In the genomic region with DNA sequence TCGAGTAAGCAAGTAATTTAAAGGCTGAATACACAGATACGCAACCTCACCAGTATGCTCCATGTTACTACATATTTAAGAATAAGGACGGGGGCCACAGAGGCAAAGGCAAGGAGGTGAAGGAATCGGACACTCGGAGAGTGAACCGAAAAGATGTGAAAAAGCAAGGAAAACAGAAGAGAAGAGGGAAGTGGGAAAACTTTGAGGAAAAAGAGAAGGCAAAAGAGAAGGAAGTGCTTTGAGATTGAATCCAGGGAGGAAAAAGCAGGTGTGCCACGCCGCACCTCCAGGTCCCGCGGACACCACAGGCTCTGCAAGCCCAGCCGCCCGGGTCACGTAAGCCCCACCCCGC, we compare ENCODE assay signal across 7 cellular contexts. TPM values are rescaled to one million over a fixed set of nuclear protein-coding genes. Genes with fewer than 3 reads are reported as not detected.
DNase-seq lines count a peak whose midpoint lies in the region; ATAC-seq, FAIRE-seq and TF ChIP-seq lines count a peak whose summit lies in the region.

No MANE protein-coding gene starts in this region.

- DNase-seq in activated naive CD4-positive, alpha-beta T cell treated with anti-CD3 and anti-CD28 coated beads, Interleukin-2, amount 50 U/mL, for 72 hours (ENCODE audit: low spot score in 2 of 2), result no peak
- peak; percentile 72 for DNase-seq in inferior parietal cortex (ENCODE audit: extremely low spot score)
- DNase-seq in thoracic aorta (ENCODE audit: low spot score), result no peak
- no peak for DNase-seq in ureter (ENCODE audit: low spot score)
- no peak for DNase-seq in D721Med (ENCODE audit: insufficient read length, low spot score)

- ATAC-seq in GM18909 (IDR thresholded peaks at IDR 0.05; ENCODE audit: poor library complexity, unreplicated experiment) (peak; percentile 15), HG03060 (IDR thresholded peaks at IDR 0.05; ENCODE audit: low read depth, unreplicated experiment) (peak; percentile 5), thoracic aorta (ENCODE audit: insufficient number of reproducible peaks, low FRiP score, low read depth) (no peak)
- no peak for ATAC-seq in activated naive CD4-positive, alpha-beta T cell treated with anti-CD3 and anti-CD28 coated beads, Interleukin-2, amount 50 U/mL, for 72 hours

- peaks cover 11 to 24% of the 10 kb centered on the region in 2 donors for H3K36me3 Mint-ChIP-seq in activated naive CD4-positive, alpha-beta T cell treated with anti-CD3 and anti-CD28 coated beads, Interleukin-2, amount 50 U/mL, for 72 hours

- no peaks in the 10 kb centered on the region for H3K9me3 Mint-ChIP-seq in activated naive CD4-positive, alpha-beta T cell treated with anti-CD3 and anti-CD28 coated beads, Interleukin-2, amount 50 U/mL, for 72 hours

- peak overlapping the region; percentile 49 to 58 for H3K27ac ChIP-seq in thoracic aorta

- TF ChIP-seq CTCF in thoracic aorta (IDR thresholded peaks at IDR 0.05) (no peak), D721Med (IDR thresholded peaks at IDR 0.05; ENCODE audit: insufficient read depth, missing control alignments) (no peak)

- peak overlapping the region; percentile 99 for H3K4me3 ChIP-seq in thoracic aorta

- H3K36me3 ChIP-seq in thoracic aorta, result no peaks in the 10 kb centered on the region

- H3K27ac Mint-ChIP-seq in activated naive CD4-positive, alpha-beta T cell treated with anti-CD3 and anti-CD28 coated beads, Interleukin-2, amount 50 U/mL, for 72 hours, result peak overlapping the region; percentile 86 to 89

- no peak for FAIRE-seq in D721Med (lab: Jason Lieb, UNC)

- no peaks in the 10 kb centered on the region for H3K9me3 ChIP-seq in thoracic aorta

- peaks cover 13 to 22% of the 10 kb centered on the region in 2 donors for H3K4me1 ChIP-seq in thoracic aorta (ENCODE audit: control insufficient read depth in 1 of 2, low read depth in 2 of 2)

- no peaks in the 10 kb centered on the region for H3K27me3 ChIP-seq in thoracic aorta (replicated peaks; ENCODE audit: insufficient read depth)

RNA-seq across cellular contexts. Expression of gene AVL9, which starts 0.4 kb away (rescaled TPM):
- 10 to 100 TPM; 56.2 to 62.5 TPM for total RNA-seq in activated naive CD4-positive, alpha-beta T cell treated with anti-CD3 and anti-CD28 coated beads, Interleukin-2, amount 50 U/mL, for 72 hours
- total RNA-seq in thoracic aorta (10 to 100 TPM; 18.3 to 19.5 TPM), ureter (61.2 TPM)

RNA-seq across cellular contexts. Expression of gene LSM5, which starts 4.7 kb away (rescaled TPM):
- total RNA-seq in activated naive CD4-positive, alpha-beta T cell treated with anti-CD3 and anti-CD28 coated beads, Interleukin-2, amount 50 U/mL, for 72 hours, result 100 to 1,000 TPM in 1 of 2 donors, 10 to 100 TPM in 1; 98.1 to 125 TPM
- 10 to 100 TPM in 1 of 2 donors, 1 to 10 TPM in 1; 9.2 to 11.3 TPM for total RNA-seq in thoracic aorta
- total RNA-seq in ureter, result 48.4 TPM

Comparison
In these comparisons a context has a peak if more than half of its experiments do, and no peak if none do; other contexts are left out.
1. ATAC-seq: peak in GM18909 (single experiment) and HG03060 (single experiment); none in activated naive CD4-positive, alpha-beta T cell treated with anti-CD3 and anti-CD28 coated beads, Interleukin-2, amount 50 U/mL, for 72 hours (0 of 2) and thoracic aorta (single experiment).